20 cellular contexts compared by ENCODE assay signal in genomic region chr2:95719473-95720060, GRCh38.
"Had no signal": no experiment of that assay in that cellular context is flagged by ENCODE, and none has a peak within 500 bp of the region (broad histone marks: within the 10 kb centered on the region; RNA-seq: fewer than 3 reads in every experiment).

No MANE protein-coding gene starts in this region.

- H3K27ac ChIP-seq: dorsolateral prefrontal cortex, heart right ventricle, neutrophil, psoas muscle, right lobe of liver, testis, transverse colon, uterus had no signal

- DNase-seq: cortex of kidney; dorsolateral prefrontal cortex; effector CD8-positive, alpha-beta T cell; foreskin melanocyte; heart right ventricle; hypothalamus; kidney glomerular epithelial cell; mammary epithelial cell; naive thymus-derived CD4-positive, alpha-beta T cell; nephron progenitor cell; psoas muscle; retina; right lobe of liver; stimulated activated CD4-positive, alpha-beta T cell treated with anti-CD3 and anti-CD28 coated beads, Interleukin-4, amount 100 ng/mL, for 1 hour; stimulated activated CD8-positive, alpha-beta memory T cell treated with anti-CD3 and anti-CD28 coated beads, Interleukin-4, amount 100 ng/mL, for 48 hours; testis; transverse colon; uterus had no signal

- H3K27me3 ChIP-seq: dorsolateral prefrontal cortex, heart right ventricle, neutrophil, right lobe of liver, testis, transverse colon, uterus had no signal

- ATAC-seq: heart right ventricle; naive thymus-derived CD4-positive, alpha-beta T cell; psoas muscle; stimulated activated memory B cell treated with anti-CD40 and anti-IgM and Interleukin-4, amounts not matched to agents 10 μg/mL and 1 μg/mL and 100 μg/mL, for 72 hours had no signal

- H3K4me1 ChIP-seq: heart right ventricle, psoas muscle, right lobe of liver, testis, transverse colon, uterus had no signal

- H3K36me3 ChIP-seq: heart right ventricle, neutrophil, right lobe of liver, transverse colon, uterus had no signal

- H3K9me3 ChIP-seq: heart right ventricle, neutrophil, psoas muscle, right lobe of liver, testis, transverse colon, uterus had no signal

- H3K4me3 ChIP-seq: dorsolateral prefrontal cortex, heart right ventricle, psoas muscle, right lobe of liver, testis, transverse colon, uterus had no signal
